In the genomic region with DNA sequence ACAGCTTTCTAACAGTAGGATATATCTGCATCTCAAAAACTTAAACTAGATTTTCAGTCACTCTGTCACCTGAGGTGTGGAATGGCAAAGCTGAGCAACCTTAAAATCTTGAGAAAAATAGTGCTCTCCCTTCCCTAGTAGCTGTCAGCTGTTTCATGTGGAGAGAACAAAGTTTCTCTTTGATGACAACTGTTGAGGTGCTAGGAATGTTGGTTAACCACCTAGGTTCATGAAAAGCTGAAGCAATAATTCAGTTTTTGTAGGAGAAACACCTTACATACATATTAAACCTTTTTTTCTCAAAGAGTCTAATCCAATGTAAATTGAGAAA, we compare ENCODE assay signal across 13 cellular contexts. TPM values are rescaled to one million over a fixed set of nuclear protein-coding genes. Genes with fewer than 3 reads are reported as not detected.
DNase-seq lines count a peak whose midpoint lies in the region; ATAC-seq and TF ChIP-seq lines count a peak whose summit lies in the region.
"Had no signal": no experiment of that assay in that cellular context is flagged by ENCODE, and none has a peak within 500 bp of the region (broad histone marks: within the 10 kb centered on the region; RNA-seq: fewer than 3 reads in every experiment).

No MANE protein-coding gene starts in this region.

- DNase-seq in activated naive CD8-positive, alpha-beta T cell treated with anti-CD3 and anti-CD28 coated beads for 36 hours = no peak
- no peak for DNase-seq in RWPE2 (ENCODE audit: low spot score)
- DNase-seq in kidney tubule cell (ENCODE audit: low spot score) = peak; percentile 25
- DNase-seq in activated effector memory CD4-positive, alpha-beta T cell treated with Interleukin-2 at 50 U/mL for 16 hours = no peak
- DNase-seq: AML-193, NCI-H1436 treated with DMSO at 0.1 percent for 48 hours, NCI-H2081 treated with DMSO at 0.1 percent for 48 hours, NCI-H2227 treated with DMSO at 0.1 percent for 48 hours, NCI-H526 had no signal

- H3K9me3 Mint-ChIP-seq in activated naive CD8-positive, alpha-beta T cell (ENCODE audit: low read depth) = no peaks in the 10 kb centered on the region
- H3K9me3 Mint-ChIP-seq in activated naive CD8-positive, alpha-beta T cell treated with anti-CD3 and anti-CD28 coated beads for 36 hours = peaks cover 18% of the 10 kb centered on the region

- peaks cover 13% of the 10 kb centered on the region for H3K9me3 ChIP-seq in RWPE2 (ENCODE audit: severe bottlenecking)

- no peak overlapping the region for H3K27ac ChIP-seq in RWPE2 (ENCODE audit: poor library complexity, severe bottlenecking)
- H3K27ac ChIP-seq: SJCRH30 had no signal

- 0 out of 3 replicates have a peak, but pooled peaks have one; percentile 17 for ATAC-seq in RWPE2 (ENCODE audit: low read depth)
- no peak for ATAC-seq in GM19452 (IDR thresholded peaks at IDR 0.05; ENCODE audit: unreplicated experiment)
- no peak for ATAC-seq in GM21515 (IDR thresholded peaks at IDR 0.05; ENCODE audit: unreplicated experiment)

- H3K4me1 Mint-ChIP-seq in activated naive CD8-positive, alpha-beta T cell (ENCODE audit: low read depth) = peaks cover 49% of the 10 kb centered on the region
- H3K4me1 Mint-ChIP-seq in activated naive CD8-positive, alpha-beta T cell treated with anti-CD3 and anti-CD28 coated beads for 36 hours = peaks cover 45% of the 10 kb centered on the region

- peaks cover 4% of the 10 kb centered on the region for H3K4me1 ChIP-seq in RWPE2 (ENCODE audit: insufficient read depth, poor library complexity, severe bottlenecking)

- no peak for TF ChIP-seq CTCF in RWPE2 (IDR thresholded peaks at IDR 0.05; ENCODE audit: poor library complexity, severe bottlenecking)

- no peaks in the 10 kb centered on the region for H3K27me3 ChIP-seq in RWPE2 (ENCODE audit: insufficient read depth, poor library complexity, severe bottlenecking)
- H3K27me3 ChIP-seq: SJCRH30 had no signal

- no peaks in the 10 kb centered on the region; the same call in 1 of the 2 replicates for H3K36me3 ChIP-seq in RWPE2 (ENCODE audit: low read depth)
- H3K36me3 ChIP-seq: SJCRH30 had no signal

- no peak overlapping the region for H3K4me3 ChIP-seq in RWPE2 (ENCODE audit: severe bottlenecking)
- H3K4me3 ChIP-seq: SJCRH30 had no signal

- H3K27me3 Mint-ChIP-seq in activated naive CD8-positive, alpha-beta T cell = no peaks in the 10 kb centered on the region
- no peaks in the 10 kb centered on the region for H3K27me3 Mint-ChIP-seq in activated naive CD8-positive, alpha-beta T cell treated with anti-CD3 and anti-CD28 coated beads for 36 hours

- peak overlapping the region; percentile 32 for H3K4me3 Mint-ChIP-seq in activated naive CD8-positive, alpha-beta T cell
- H3K4me3 Mint-ChIP-seq in activated naive CD8-positive, alpha-beta T cell treated with anti-CD3 and anti-CD28 coated beads for 36 hours = no peak overlapping the region

- no peak overlapping the region for H3K27ac Mint-ChIP-seq in activated naive CD8-positive, alpha-beta T cell
- no peak overlapping the region for H3K27ac Mint-ChIP-seq in activated naive CD8-positive, alpha-beta T cell treated with anti-CD3 and anti-CD28 coated beads for 36 hours

- peaks cover 15% of the 10 kb centered on the region for H3K36me3 Mint-ChIP-seq in activated naive CD8-positive, alpha-beta T cell
- H3K36me3 Mint-ChIP-seq in activated naive CD8-positive, alpha-beta T cell treated with anti-CD3 and anti-CD28 coated beads for 36 hours = peaks cover 37% of the 10 kb centered on the region

RNA-seq across cellular contexts. Expression of a gene that starts 40.8 kb away (rescaled TPM):
- 10 to 100 TPM; 55.8 to 59.4 TPM for total RNA-seq in activated naive CD8-positive, alpha-beta T cell treated with anti-CD3 and anti-CD28 coated beads for 36 hours
